ENCODE assay signal across 8 cellular contexts in the genomic region with DNA sequence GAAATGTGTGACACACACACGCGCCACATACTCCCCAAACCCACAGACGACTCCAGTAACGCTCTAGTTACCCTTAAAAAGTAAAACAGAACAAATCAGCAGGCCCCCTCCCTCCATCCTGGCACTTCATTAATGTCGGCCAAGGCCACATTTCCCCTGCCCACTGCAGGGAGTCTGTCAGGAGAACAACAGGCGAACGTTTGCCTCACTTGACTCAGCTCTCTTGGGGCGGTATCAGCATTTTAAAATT. TPM values are rescaled to one million over a fixed set of nuclear protein-coding genes. Genes with fewer than 3 reads are reported as not detected.
A peak's percentile ranks its signal among the peaks of the same experiment; 100 is the strongest.
DNase-seq lines count a peak whose midpoint lies in the region; ATAC-seq, FAIRE-seq and TF ChIP-seq lines count a peak whose summit lies in the region.

No MANE protein-coding gene starts in this region.

- intact Hi-C loops in HepG2 (cut with micrococcal nuclease; ENCODE audit: unreplicated experiment), result loop anchor here (1.0 kb wide), 1 partner anchor 84 kb away; no protein-coding TSS in a partner anchor

- no peak for TF ChIP-seq RAD21 in HepG2 (CRISPR knock-in tag; IDR thresholded peaks at IDR 0.05)

- H3K27ac Mint-ChIP-seq in activated naive CD8-positive, alpha-beta T cell treated with anti-CD3 and anti-CD28 coated beads, Interleukin-2, amount 10 ng/mL, durations not matched to agents 7 days and 5 days, result no peak overlapping the region

- no peak for DNase-seq in activated naive CD8-positive, alpha-beta T cell treated with anti-CD3 and anti-CD28 coated beads, Interleukin-2, amount 10 ng/mL, durations not matched to agents 7 days and 5 days
- no peak for DNase-seq in HepG2 (ENCODE audit: low spot score)
- no peak for DNase-seq in upper lobe of left lung
- DNase-seq in cerebellum (ENCODE audit: low spot score), result no peak
- DNase-seq in NCI-H1417 treated with DMSO at 0.1 percent for 48 hours (lab: John Stamatoyannopoulos, UW), result no peak
- DNase-seq in hippocampal formation (lab: John Stamatoyannopoulos, UW), result no peak

- H3K27me3 ChIP-seq in BLaER1 (peaks cover 29% of the 10 kb centered on the region), HepG2 (ENCODE audit: control insufficient read depth in 1 of 2, insufficient read depth in 2 of 2, low read length in 2 of 2) (no peaks in the 10 kb centered on the region; a peak in 1 of 5 replicates), upper lobe of left lung (no peaks in the 10 kb centered on the region)

- no peaks in the 10 kb centered on the region for H3K9me3 Mint-ChIP-seq in activated naive CD8-positive, alpha-beta T cell treated with anti-CD3 and anti-CD28 coated beads, Interleukin-2, amount 10 ng/mL, durations not matched to agents 7 days and 5 days

- H3K4me3 Mint-ChIP-seq in activated naive CD8-positive, alpha-beta T cell treated with anti-CD3 and anti-CD28 coated beads, Interleukin-2, amount 10 ng/mL, durations not matched to agents 7 days and 5 days, result peak overlapping the region; percentile 80

- TF ChIP-seq CTCF in HEK293 (tag by site-specific recombination; IDR thresholded peaks at IDR 0.05), result no peak
- TF ChIP-seq CTCF in HepG2 (CRISPR knock-in tag; IDR thresholded peaks at IDR 0.05), result no peak
- no peak for TF ChIP-seq CTCF in upper lobe of left lung (IDR thresholded peaks at IDR 0.05)

- H3K9ac ChIP-seq in BLaER1 (peak overlapping the region; percentile 69), HepG2 (ENCODE audit: insufficient read depth, low read depth, low read length) (peak overlapping the region; percentile 79)

- peak overlapping the region; percentile 51 for H2AFZ ChIP-seq in HepG2 (ENCODE audit: low read length)

- H3K27ac ChIP-seq in BLaER1 (peak overlapping the region; percentile 0; the same call in 1 of the 2 replicates), HEK293 (ENCODE audit: extremely low read depth, low read depth, low read length) (peak overlapping the region; percentile 82), HepG2 (ENCODE audit: extremely low read length, insufficient read depth, low read length) (peak overlapping the region; percentile 75), upper lobe of left lung (peak overlapping the region; percentile 75 to 80 (median 78))

- no peak for TF ChIP-seq EP300 in HepG2 (IDR thresholded peaks at IDR 0.05; ENCODE audit: low read depth in 2 of 2, low read length in 2 of 2)
- no peak for TF ChIP-seq EP300 in HepG2 (CRISPR knock-in tag; IDR thresholded peaks at IDR 0.05; ENCODE audit: borderline replicate concordance)
- no peak for TF ChIP-seq EP300 in upper lobe of left lung (IDR thresholded peaks at IDR 0.05)

- H3K4me3 ChIP-seq in BLaER1, result peak overlapping the region; percentile 71
- H3K4me3 ChIP-seq in HEK293 (ENCODE audit: low read depth, low read length), result peak overlapping the region; percentile 56
- H3K4me3 ChIP-seq in HepG2 (replicated peaks in 1 of 3; ENCODE audit: insufficient read depth in 1 of 3, low read depth in 2 of 3, low read length in 3 of 3), result peak overlapping the region; percentile 58 to 82 (median 63)
- peak overlapping the region; percentile 27 to 62 (median 50) for H3K4me3 ChIP-seq in upper lobe of left lung

- H4K20me1 ChIP-seq in BLaER1 (no peaks in the 10 kb centered on the region), HepG2 (ENCODE audit: insufficient read depth, low read length) (peaks cover 3% of the 10 kb centered on the region; the same call in 1 of the 2 replicates)

- TF ChIP-seq POLR2A in HepG2 (IDR thresholded peaks at IDR 0.05; ENCODE audit: insufficient read depth in 1 of 2, low read depth in 2 of 2, low read length in 2 of 2) (no peak), upper lobe of left lung (IDR thresholded peaks at IDR 0.05) (no peak)

- H3K4me2 ChIP-seq in BLaER1 (peak overlapping the region; percentile 98), HepG2 (ENCODE audit: low read depth, low read length) (peak overlapping the region; percentile 100)

- no peaks in the 10 kb centered on the region for H3K36me3 Mint-ChIP-seq in activated naive CD8-positive, alpha-beta T cell treated with anti-CD3 and anti-CD28 coated beads, Interleukin-2, amount 10 ng/mL, durations not matched to agents 7 days and 5 days

- H3K9me3 ChIP-seq in BLaER1, result no peaks in the 10 kb centered on the region
- H3K9me3 ChIP-seq in HEK293 (ENCODE audit: control insufficient read depth, insufficient read depth, low read depth, low read length), result no peaks in the 10 kb centered on the region
- no peaks in the 10 kb centered on the region for H3K9me3 ChIP-seq in HepG2 (ENCODE audit: low read length)
- no peaks in the 10 kb centered on the region for H3K9me3 ChIP-seq in upper lobe of left lung

- BruUV-seq in HepG2 (replicated peaks; lab: Mats Ljungman, UMichigan), result TSS peak; percentile 80

- peaks cover 18% of the 10 kb centered on the region for H3K4me1 Mint-ChIP-seq in activated naive CD8-positive, alpha-beta T cell treated with anti-CD3 and anti-CD28 coated beads, Interleukin-2, amount 10 ng/mL, durations not matched to agents 7 days and 5 days

- ATAC-seq in activated naive CD8-positive, alpha-beta T cell treated with anti-CD3 and anti-CD28 coated beads, Interleukin-2, amount 10 ng/mL, durations not matched to agents 7 days and 5 days (ENCODE audit: low read depth), result no peak
- ATAC-seq in HepG2 (no peak), upper lobe of left lung (ENCODE audit: low FRiP score in 2 of 2) (no peak)

- H3K4me1 ChIP-seq in BLaER1 (peaks cover 21% of the 10 kb centered on the region), HEK293 (ENCODE audit: control insufficient read depth, insufficient read depth, low read length) (0 out of 2 replicates have a peak, but pooled peaks cover 2% of the 10 kb centered on the region), HepG2 (ENCODE audit: insufficient read depth, low read length) (peaks cover 41% of the 10 kb centered on the region), upper lobe of left lung (peaks cover 5 to 21% (median 17%) of the 10 kb centered on the region in 4 donors)

- H3K36me3 ChIP-seq in BLaER1 (no peaks in the 10 kb centered on the region), HEK293 (ENCODE audit: control insufficient read depth in 2 of 2, insufficient read depth in 1 of 2, low read length in 2 of 2) (no peaks in the 10 kb centered on the region), HepG2 (replicated peaks in 1 of 2; ENCODE audit: control insufficient read depth in 1 of 2, insufficient read depth in 2 of 2, low read length in 2 of 2) (no peaks in the 10 kb centered on the region), upper lobe of left lung (no peaks in the 10 kb centered on the region)

- peaks cover 8% of the 10 kb centered on the region for H3K79me2 ChIP-seq in HepG2 (ENCODE audit: insufficient read depth, low read length)

- CTCF ChIA-PET in HEK293 (lab: Yijun Ruan, JAX) (no interaction called here), HepG2 (lab: Yijun Ruan, JAX; ENCODE audit: low intra/inter-chr PET ratio, low total read pairs) (no interaction called here)

- POLR2A ChIA-PET in HEK293 (lab: Yijun Ruan, JAX), result interaction anchor here (1.2 kb wide), 1 partner anchor 133 kb away, joined by 3 read pairs; no protein-coding TSS in a partner anchor
- POLR2A ChIA-PET in activated naive CD8-positive, alpha-beta T cell treated with anti-CD3 and anti-CD28 coated beads, Interleukin-2, amount 10 ng/mL, durations not matched to agents 7 days and 5 days (lab: Charles Lee), result no interaction called here
- POLR2A ChIA-PET in HepG2 (lab: Yijun Ruan, JAX), result interaction anchor here (2.1 kb wide), 1 partner anchor 83 kb away, joined by 11 read pairs; the partner anchor contains the start of gene SH3D19

- FAIRE-seq in HepG2 (lab: Jason Lieb, UNC), result no peak

- in situ Hi-C loops in HepG2 (cut with HindIII; ENCODE audit: extremely low pct_ligation_motif_present, low pct_unique_long_range_greater_than_20kb), result no loop called here

- peaks cover 58% of the 10 kb centered on the region for H3K27me3 Mint-ChIP-seq in activated naive CD8-positive, alpha-beta T cell treated with anti-CD3 and anti-CD28 coated beads, Interleukin-2, amount 10 ng/mL, durations not matched to agents 7 days and 5 days

- WGBS in HepG2 (ENCODE audit: low lambda C conversion rate), result 23% methylated on average over 7 of the region's 8 CpGs
- 7 to 15% methylated on average over 5 to 8 of the region's 8 CpGs for WGBS in upper lobe of left lung, 2 donors

TF ChIP-seq in HEK293, 187 proteins besides CTCF, POLR2A, EP300 and RAD21 (continues in another document):
- TF ChIP-seq ZNF10 (tag by site-specific recombination; IDR thresholded peaks at IDR 0.05) (no peak), ZNF366 (tag by site-specific recombination; conservative IDR thresholded peaks at IDR 0.05) (peak; percentile 42)

TF ChIP-seq in HepG2, 621 proteins besides CTCF, POLR2A, EP300 and RAD21 (continues in another document):
- TF ChIP-seq FOXC1 (CRISPR knock-in tag; IDR thresholded peaks at IDR 0.05; ENCODE audit: borderline replicate concordance), result peak; percentile 67; the same call in 1 of the 2 replicates
- TF ChIP-seq ZNF30 (CRISPR knock-in tag; IDR thresholded peaks at IDR 0.05), result peak; percentile 77; the same call in 1 of the 2 replicates
- no peak for TF ChIP-seq NFIC (IDR thresholded peaks at IDR 0.05; ENCODE audit: low read length)

RNA-seq across cellular contexts. Expression of gene FHIP1A, which starts 0.7 kb away (rescaled TPM):
- total RNA-seq in activated naive CD8-positive, alpha-beta T cell treated with anti-CD3 and anti-CD28 coated beads, Interleukin-2, amount 10 ng/mL, durations not matched to agents 7 days and 5 days, result under 1 TPM; 0.45 to 0.83 TPM
- total RNA-seq in HepG2 (2016; rRNA removed; fragmentation: Illumina TruSeq; extraction: Trizol), result 2.9 and 6.2 TPM in 2 replicates
- total RNA-seq in HepG2 (2016; cell fraction: cytosol; rRNA removed; fragmentation: Illumina TruSeq; extraction: Trizol; ENCODE audit: low read depth), result 5.3 and 6.2 TPM in 2 replicates
- total RNA-seq in HepG2 (2016; cell fraction: insoluble cytoplasmic fraction; rRNA removed; fragmentation: Illumina TruSeq; extraction: Trizol), result 3.6 and 5.2 TPM in 2 replicates
- total RNA-seq in HepG2 (2016; cell fraction: membrane; rRNA removed; fragmentation: Illumina TruSeq; extraction: Trizol), result 3.6 and 4.4 TPM in 2 replicates
- total RNA-seq in HepG2 (2016; cell fraction: nucleus; rRNA removed; fragmentation: Illumina TruSeq; extraction: Trizol), result 6.8 and 11.0 TPM in 2 replicates
- polyA plus RNA-seq in HepG2 (2011; rRNA removed), result 4.1 and 4.3 TPM in 2 replicates
- polyA plus RNA-seq in HepG2 (2011; cell fraction: cytosol; rRNA removed), result 2.2 and 2.9 TPM in 2 replicates
- polyA plus RNA-seq in HepG2 (2011; cell fraction: nucleus; rRNA removed), result 11.5 and 13.7 TPM in 2 replicates
- 2.1 and 2.5 TPM in 2 replicates for polyA plus RNA-seq in HepG2 (2012)
- 0.06 and 0.24 TPM in 2 replicates for polyA plus RNA-seq in HepG2 (2016; cell fraction: cytosol; fragmentation: Illumina TruSeq; extraction: Trizol; ENCODE audit: low read depth)
- polyA plus RNA-seq in HepG2 (2016; cell fraction: insoluble cytoplasmic fraction; fragmentation: Illumina TruSeq; extraction: Trizol; ENCODE audit: low read depth), result 1.1 and 2.0 TPM in 2 replicates
- 0.23 and 0.41 TPM in 2 replicates for polyA plus RNA-seq in HepG2 (2016; cell fraction: membrane; fragmentation: Illumina TruSeq; extraction: Trizol; ENCODE audit: low read depth)
- polyA plus RNA-seq in HepG2 (2016; cell fraction: nucleus; fragmentation: Illumina TruSeq; extraction: Trizol; ENCODE audit: insufficient read depth, low read depth), result 1.8 and 2.0 TPM in 2 replicates
- polyA minus RNA-seq in HepG2 (2011; rRNA and poly(A)+ RNA removed; ENCODE audit: low replicate concordance), result 19.9 and 26.0 TPM in 2 replicates
- polyA minus RNA-seq in HepG2 (2011; cell fraction: cytosol; rRNA and poly(A)+ RNA removed), result 7.2 and 9.9 TPM in 2 replicates
- polyA minus RNA-seq in HepG2 (2011; cell fraction: nucleus; rRNA and poly(A)+ RNA removed), result 42.9 and 59.2 TPM in 2 replicates
- total RNA-seq in upper lobe of left lung, result 10 to 100 TPM; 13.5 to 36.1 (median 20.5) TPM
- 1.9 TPM for total RNA-seq in cerebellum

Comparison
In these comparisons a context has a peak if more than half of its experiments do, and no peak if none do; other contexts are left out.
1. H3K27ac ChIP-seq: peak in every context shown above with its lines; median percentile 82 in HEK293; 78 in upper lobe of left lung; 75 in HepG2; 0 in BLaER1.